11 cellular contexts compared by ENCODE assay signal in genomic region chr19:19402656-19403372, GRCh38. TPM values are rescaled to one million over a fixed set of nuclear protein-coding genes. Genes with fewer than 3 reads are reported as not detected.
A peak's percentile ranks its signal among the peaks of the same experiment; 100 is the strongest.
DNase-seq lines count a peak whose midpoint lies in the region; ATAC-seq and TF ChIP-seq lines count a peak whose summit lies in the region.
"Had no signal": no experiment of that assay in that cellular context is flagged by ENCODE, and none has a peak within 500 bp of the region (broad histone marks: within the 10 kb centered on the region; RNA-seq: fewer than 3 reads in every experiment).

No MANE protein-coding gene starts in this region.

- H3K4me1 ChIP-seq in OCI-LY1 (ENCODE audit: insufficient read depth, low read length, severe bottlenecking): peaks cover 38% of the 10 kb centered on the region
- peaks cover 35 to 54% (median 51%) of the 10 kb centered on the region in 4 donors for H3K4me1 ChIP-seq in esophagus muscularis mucosa
- peaks cover 43% of the 10 kb centered on the region for H3K4me1 ChIP-seq in skeletal muscle satellite cell (ENCODE audit: control insufficient read depth, insufficient read depth, low read length)
- peaks cover 21% of the 10 kb centered on the region for H3K4me1 ChIP-seq in Karpas-422 (ENCODE audit: low read length)

- no peaks in the 10 kb centered on the region for H3K36me3 ChIP-seq in OCI-LY1 (ENCODE audit: insufficient read depth, low read length)
- no peaks in the 10 kb centered on the region for H3K36me3 ChIP-seq in esophagus muscularis mucosa
- H3K36me3 ChIP-seq in skeletal muscle satellite cell (ENCODE audit: insufficient read depth, low read length): no peaks in the 10 kb centered on the region
- peaks cover 3% of the 10 kb centered on the region; the same call in 1 of the 2 replicates for H3K36me3 ChIP-seq in Karpas-422 (ENCODE audit: insufficient read depth, low read length)

- no peak overlapping the region for H3K9ac ChIP-seq in OCI-LY1 (ENCODE audit: low read length)
- no peak overlapping the region for H3K9ac ChIP-seq in skeletal muscle satellite cell (ENCODE audit: low read depth, low read length)
- H3K9ac ChIP-seq in Karpas-422 (ENCODE audit: low read length): no peak overlapping the region

- H2AFZ ChIP-seq in OCI-LY1 (ENCODE audit: low read length) (no peak overlapping the region), Karpas-422 (ENCODE audit: low read length) (no peak overlapping the region)

- DNase-seq in GM03348 (ENCODE audit: low spot score) (peak; percentile 44), esophagus muscularis mucosa (ENCODE audit: extremely low spot score) (no peak), Karpas-422 (no peak), G401 (ENCODE audit: low spot score) (no peak)
- DNase-seq: activated naive CD4-positive, alpha-beta T cell treated with anti-CD3 and anti-CD28 coated beads, Interleukin-2, amount 10 ng/mL, durations not matched to agents 7 days and 5 days; GOT3 had no signal

- H3K4me3 ChIP-seq in OCI-LY1 (ENCODE audit: low read depth, low read length, poor library complexity, severe bottlenecking): no peak overlapping the region
- H3K4me3 ChIP-seq in esophagus muscularis mucosa: no peak overlapping the region
- no peak overlapping the region for H3K4me3 ChIP-seq in skeletal muscle satellite cell (ENCODE audit: low read length)
- no peak overlapping the region for H3K4me3 ChIP-seq in Karpas-422 (ENCODE audit: low read length)

- no peak for ATAC-seq in GM21786 (IDR thresholded peaks at IDR 0.05; ENCODE audit: unreplicated experiment)
- ATAC-seq in HG02973 (IDR thresholded peaks at IDR 0.05; ENCODE audit: unreplicated experiment): no peak

- WGBS in esophagus muscularis mucosa: 92% methylated on average over 11 of the region's 11 CpGs

- TF ChIP-seq CTCF in OCI-LY1 (IDR thresholded peaks at IDR 0.05; ENCODE audit: low read length) (no peak), esophagus muscularis mucosa (IDR thresholded peaks at IDR 0.05) (no peak)

- TF ChIP-seq POLR2A in esophagus muscularis mucosa (IDR thresholded peaks at IDR 0.05; ENCODE audit: low read depth): no peak

- no peaks in the 10 kb centered on the region for H3K9me3 ChIP-seq in OCI-LY1 (ENCODE audit: low read length)
- no peaks in the 10 kb centered on the region for H3K9me3 ChIP-seq in esophagus muscularis mucosa
- no peaks in the 10 kb centered on the region for H3K9me3 ChIP-seq in skeletal muscle satellite cell (replicated peaks; ENCODE audit: low read length)
- no peaks in the 10 kb centered on the region for H3K9me3 ChIP-seq in Karpas-422 (ENCODE audit: low read length)

- H3K79me2 ChIP-seq in OCI-LY1 (ENCODE audit: insufficient read depth, low read length): peaks cover 35% of the 10 kb centered on the region
- H3K79me2 ChIP-seq in Karpas-422 (ENCODE audit: low read length): peaks cover 50% of the 10 kb centered on the region

- intact Hi-C loops in esophagus muscularis mucosa (cut with DNase I): no loop called here

- no peak for TF ChIP-seq EP300 in esophagus muscularis mucosa (IDR thresholded peaks at IDR 0.05)

- in situ Hi-C loops in G401 (cut with HindIII; ENCODE audit: low sequenced_read_pairs): no loop called here

- H3K27ac ChIP-seq in OCI-LY1 (ENCODE audit: low read depth, low read length, poor library complexity, severe bottlenecking) (peak overlapping the region; percentile 33), esophagus muscularis mucosa (replicated peaks in 1 of 4) (peak overlapping the region in 3 of 4 donors; percentile 30 to 40 (median 30)), Karpas-422 (ENCODE audit: low read length) (no peak overlapping the region)
- H3K27ac ChIP-seq: foreskin keratinocyte had no signal

- no peaks in the 10 kb centered on the region for H4K20me1 ChIP-seq in OCI-LY1 (ENCODE audit: insufficient read depth, low read length)
- peaks cover 25% of the 10 kb centered on the region for H4K20me1 ChIP-seq in Karpas-422 (ENCODE audit: insufficient read depth, low read depth, low read length)

- H3K4me2 ChIP-seq in OCI-LY1 (ENCODE audit: low read length) (no peak overlapping the region), skeletal muscle satellite cell (ENCODE audit: low read length) (peak overlapping the region; percentile 8), Karpas-422 (ENCODE audit: low read depth, low read length, poor library complexity, severe bottlenecking) (no peak overlapping the region)

- H3K9me2 ChIP-seq in OCI-LY1 (ENCODE audit: low read depth, low read length) (no peaks in the 10 kb centered on the region), Karpas-422 (replicated peaks; ENCODE audit: insufficient read depth, low read length) (no peaks in the 10 kb centered on the region)

- no peaks in the 10 kb centered on the region for H3K27me3 ChIP-seq in OCI-LY1 (ENCODE audit: insufficient read depth, low read length)
- H3K27me3 ChIP-seq in esophagus muscularis mucosa: no peaks in the 10 kb centered on the region
- H3K27me3 ChIP-seq in skeletal muscle satellite cell (ENCODE audit: control insufficient read depth, insufficient read depth, low read length): no peaks in the 10 kb centered on the region
- no peaks in the 10 kb centered on the region for H3K27me3 ChIP-seq in Karpas-422 (ENCODE audit: low read length)
- H3K27me3 ChIP-seq: foreskin keratinocyte had no signal

- no peaks in the 10 kb centered on the region for H3F3A ChIP-seq in OCI-LY1 (ENCODE audit: insufficient read depth, low read length)

RNA-seq across cellular contexts. Expression of gene GATAD2A, which starts 2.7 kb away (rescaled TPM):
- 10 to 100 TPM; 34.9 to 60.5 (median 42.5) TPM for total RNA-seq in esophagus muscularis mucosa
- 61.4 and 71.2 TPM in 2 replicates for total RNA-seq in skeletal muscle satellite cell (2012; rRNA removed)
- total RNA-seq in Karpas-422 (2014; rRNA removed; shearing (Covaris generic); ENCODE audit: low replicate concordance): 38.4 and 63.4 TPM in 2 replicates
- 47.2 and 80.3 TPM in 2 replicates for total RNA-seq in G401 (2014; rRNA removed; shearing (Covaris generic))
